ENCODE assay signal across 8 cellular contexts in the genomic region with DNA sequence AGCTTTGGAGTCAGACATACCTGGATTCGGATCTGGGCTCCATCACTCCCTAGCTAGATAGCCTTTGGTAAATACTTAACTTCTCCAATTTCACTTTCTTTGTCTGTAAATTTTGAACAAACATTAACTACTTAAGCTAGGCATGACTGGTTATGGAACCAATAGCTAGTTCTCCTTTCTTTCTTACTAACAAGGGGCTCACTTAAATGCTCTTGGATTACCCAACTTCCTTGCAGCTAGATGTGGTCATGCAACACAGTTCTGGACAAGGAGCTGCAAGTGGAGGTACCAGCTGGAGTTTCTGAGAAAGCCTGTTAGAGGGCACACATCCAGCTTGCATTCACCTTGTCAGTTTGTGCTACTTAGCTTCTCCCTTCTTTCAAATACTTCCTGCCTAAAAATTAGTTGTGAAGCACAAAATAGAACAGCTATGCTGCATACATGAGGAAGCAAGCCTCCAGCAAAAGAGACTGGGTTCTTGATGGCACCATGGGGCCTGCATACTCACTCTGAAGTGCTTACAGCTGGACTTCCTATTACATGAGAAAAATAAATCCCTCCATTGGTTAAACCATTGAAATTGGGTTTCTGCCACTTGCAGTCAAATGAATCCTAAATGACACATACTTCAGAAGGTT.
A peak's percentile ranks its signal among the peaks of the same experiment; 100 is the strongest.
DNase-seq lines count a peak whose midpoint lies in the region; ATAC-seq and TF ChIP-seq lines count a peak whose summit lies in the region.

No MANE protein-coding gene starts in this region.

- TF ChIP-seq POLR2A in spleen (IDR thresholded peaks at IDR 0.05) = no peak
- TF ChIP-seq POLR2A in transverse colon (IDR thresholded peaks at IDR 0.05) = no peak

- WGBS in spleen, 5 donors = 53 to 77% (median 67%) methylated on average over 1 of the region's 1 CpG
- 55% methylated on average over 1 of the region's 1 CpG; no CpG with 5 or more reads in 1 of the 2 donors for WGBS in transverse colon (ENCODE audit: low coverage in 1 of 2), 2 donors

- no peaks in the 10 kb centered on the region for H3K36me3 Mint-ChIP-seq in T-cell

- no peaks in the 10 kb centered on the region for H3K27me3 Mint-ChIP-seq in T-cell

- ATAC-seq in HG02884 (IDR thresholded peaks at IDR 0.05; ENCODE audit: unreplicated experiment) (peak; percentile 48), T-cell (replicated peaks in 1 of 4) (no peak)

- H3K27me3 ChIP-seq in spleen (replicated peaks in 1 of 7) (no peaks in the 10 kb centered on the region), transverse colon (no peaks in the 10 kb centered on the region)

- peaks cover 0 to 4% (median 4%) of the 10 kb centered on the region in 3 donors for H3K9me3 Mint-ChIP-seq in T-cell

- POLR2A ChIA-PET in T-cell (lab: Charles Lee) = no interaction called here

- no peak for TF ChIP-seq CTCF in spleen (IDR thresholded peaks at IDR 0.05 in 8 of 11, conservative IDR thresholded peaks at IDR 0.05 in 3 of 11)
- TF ChIP-seq CTCF in transverse colon (IDR thresholded peaks at IDR 0.05) = no peak

- peak; percentile 20 for DNase-seq in DMS153 (lab: John Stamatoyannopoulos, UW)
- no peak for DNase-seq in DMS153 treated with DMSO at 0.1 percent for 48 hours (lab: John Stamatoyannopoulos, UW; ENCODE audit: unreplicated experiment)
- peak; percentile 59 for DNase-seq in NCI-H2196 treated with DMSO at 0.1 percent for 48 hours (lab: John Stamatoyannopoulos, UW; ENCODE audit: unreplicated experiment)
- DNase-seq in spleen = no peak
- no peak for DNase-seq in transverse colon
- no peak for DNase-seq in NCI-H187 (lab: John Stamatoyannopoulos, UW)
- no peak for DNase-seq in T-cell

- H3K36me3 ChIP-seq in spleen (no peaks in the 10 kb centered on the region), transverse colon (no peaks in the 10 kb centered on the region)

- peaks cover 8 to 23% (median 20%) of the 10 kb centered on the region in 3 donors for H3K4me1 Mint-ChIP-seq in T-cell

- peaks cover 0 to 58% (median 26%) of the 10 kb centered on the region in 6 donors for H3K4me1 ChIP-seq in spleen
- H3K4me1 ChIP-seq in transverse colon = peaks cover 7 to 15% (median 11%) of the 10 kb centered on the region in 4 donors

- TF ChIP-seq EP300 in transverse colon (IDR thresholded peaks at IDR 0.05; ENCODE audit: low read depth) = no peak

- peak overlapping the region in 1 of 8 donors; percentile 3 for H3K4me3 ChIP-seq in spleen
- no peak overlapping the region for H3K4me3 ChIP-seq in transverse colon

- H3K9me3 ChIP-seq in spleen (peaks cover 0 to 8% (median 0%) of the 10 kb centered on the region in 8 donors), transverse colon (no peaks in the 10 kb centered on the region)

- no peak overlapping the region for H3K27ac Mint-ChIP-seq in T-cell

- H3K4me3 Mint-ChIP-seq in T-cell = no peak overlapping the region

- CTCF ChIA-PET in T-cell (lab: Charles Lee) = no interaction called here

- H3K27ac ChIP-seq in spleen (peak overlapping the region in 7 of 8 donors; percentile 13 to 84 (median 83)), transverse colon (no peak overlapping the region)

- intact Hi-C loops in spleen (cut with DNase I; ENCODE audit: low total_unique reads) (no loop called here), transverse colon (cut with DNase I; ENCODE audit: low total_unique reads) (no loop called here)

- in situ Hi-C loops in transverse colon (cut with MboI; ENCODE audit: low pct_ligation_motif_present in 1 of 4, low pct_unique_long_range_greater_than_20kb in 1 of 4, low sequenced_read_pairs in 3 of 4) = no loop called here

Comparison
In these comparisons a context has a peak if more than half of its experiments do, and no peak if none do; other contexts are left out.
1. DNase-seq: peak in DMS153 (single experiment) and NCI-H2196 treated with DMSO at 0.1 percent for 48 hours (single experiment); none in DMS153 treated with DMSO at 0.1 percent for 48 hours (single experiment), spleen (single experiment), transverse colon (single experiment), NCI-H187 (0 of 2) and T-cell (0 of 34).
2. H3K27ac ChIP-seq: peak in spleen (7 of 8); none in transverse colon (0 of 4).